ENCODE assay signal across 8 cellular contexts in the genomic region with DNA sequence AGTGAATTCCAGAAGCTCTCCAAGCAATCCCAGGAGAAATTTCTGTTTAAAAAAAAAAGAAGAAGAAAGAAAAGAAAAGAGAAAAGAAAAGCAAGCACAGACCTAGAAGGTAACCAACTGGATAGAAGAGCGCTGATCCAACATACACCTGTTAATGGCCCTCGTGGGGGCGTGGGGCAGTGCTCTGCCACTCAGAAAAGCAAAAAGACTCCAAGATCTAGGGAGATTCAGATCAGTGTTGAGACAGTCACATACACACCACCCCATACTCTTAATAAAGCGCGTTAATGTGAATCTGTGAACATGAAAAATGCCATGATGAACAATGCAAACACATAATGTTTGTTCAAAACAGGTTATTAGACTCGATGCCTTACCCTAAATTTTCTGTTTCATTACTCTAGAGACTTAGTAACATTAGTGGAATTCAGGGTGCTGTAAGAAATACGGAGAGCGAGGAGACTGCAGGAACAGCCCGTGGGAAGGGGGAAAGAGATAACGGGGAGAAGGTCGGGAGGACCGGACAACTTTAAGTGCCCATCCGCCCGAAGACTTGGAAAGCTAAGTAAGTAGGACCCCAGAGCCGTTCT. TPM values are rescaled to one million over a fixed set of nuclear protein-coding genes. Genes with fewer than 3 reads are reported as not detected.
DNase-seq lines count a peak whose midpoint lies in the region; ATAC-seq and TF ChIP-seq lines count a peak whose summit lies in the region.

No MANE protein-coding gene starts in this region.

- no peak for DNase-seq in GM03348 (ENCODE audit: low spot score)
- DNase-seq in C1 segment of cervical spinal cord (lab: John Stamatoyannopoulos, UW): no peak
- no peak for DNase-seq in SIG-M5 (lab: John Stamatoyannopoulos, UW)

- peaks cover 13 to 43% (median 33%) of the 10 kb centered on the region in 10 experiments for H3K4me1 ChIP-seq in BLaER1 treated with 17β-estradiol and CSF1 and Interleukin-3, amounts not matched to agents 10 nM and 100 nM
- H3K4me1 ChIP-seq in Loucy (ENCODE audit: insufficient read depth, low read length, poor library complexity, severe bottlenecking) (peaks cover 71% of the 10 kb centered on the region), ectodermal cell (ENCODE audit: control insufficient read depth, insufficient read depth, low read length) (peaks cover 3% of the 10 kb centered on the region)

- peak overlapping the region in 10 of 11 experiments; percentile 76 to 92 (median 88); a peak in 19 of 22 replicates for H3K27ac ChIP-seq in BLaER1 treated with 17β-estradiol and CSF1 and Interleukin-3, amounts not matched to agents 10 nM and 100 nM
- no peak overlapping the region for H3K27ac ChIP-seq in ectodermal cell (ENCODE audit: insufficient read depth, low read depth, low read length, poor library complexity, severe bottlenecking)
- H3K27ac ChIP-seq in neural cell (ENCODE audit: low read length): peak overlapping the region; percentile 82

- H3K9me3 ChIP-seq in BLaER1 treated with 17β-estradiol and CSF1 and Interleukin-3, amounts not matched to agents 10 nM and 100 nM (replicated peaks in 1 of 11): peaks cover 14 to 22% (median 18%) of the 10 kb centered on the region in 11 experiments
- H3K9me3 ChIP-seq in Loucy (ENCODE audit: insufficient read depth, low read depth, low read length) (no peaks in the 10 kb centered on the region; the same call in 1 of the 2 replicates), ectodermal cell (ENCODE audit: control insufficient read depth, low read length) (no peaks in the 10 kb centered on the region), neural cell (ENCODE audit: low read length) (no peaks in the 10 kb centered on the region)

- TF ChIP-seq CTCF in Loucy (conservative IDR thresholded peaks at IDR 0.05; ENCODE audit: low read length) (no peak), neural cell (IDR thresholded peaks at IDR 0.05; ENCODE audit: poor library complexity, severe bottlenecking) (no peak)

- peak overlapping the region; percentile 75 to 93 (median 87) for H3K4me2 ChIP-seq in BLaER1 treated with 17β-estradiol and CSF1 and Interleukin-3, amounts not matched to agents 10 nM and 100 nM
- peak overlapping the region; percentile 96 for H3K4me2 ChIP-seq in Loucy (ENCODE audit: low read depth, low read length, poor library complexity, severe bottlenecking)
- H3K4me2 ChIP-seq in neural cell (ENCODE audit: low read length): peak overlapping the region; percentile 60

- H2AFZ ChIP-seq in Loucy (ENCODE audit: low read length) (peak overlapping the region; percentile 83), neural cell (ENCODE audit: low read depth, low read length) (peak overlapping the region; percentile 97)

- H3F3A ChIP-seq in Loucy (ENCODE audit: low read depth) (no peaks in the 10 kb centered on the region), neural cell (ENCODE audit: insufficient read depth, low read length, poor library complexity, severe bottlenecking) (no peaks in the 10 kb centered on the region)

- H3K9ac ChIP-seq in BLaER1 treated with 17β-estradiol and CSF1 and Interleukin-3, amounts not matched to agents 10 nM and 100 nM: peak overlapping the region; percentile 67 to 85 (median 83); a peak in 21 of 22 replicates
- H3K9ac ChIP-seq in Loucy (ENCODE audit: low read depth, low read length, poor library complexity, severe bottlenecking): peak overlapping the region; percentile 73
- peak overlapping the region; percentile 77 for H3K9ac ChIP-seq in neural cell (ENCODE audit: low read length)

- H3K36me3 ChIP-seq in BLaER1 treated with 17β-estradiol and CSF1 and Interleukin-3, amounts not matched to agents 10 nM and 100 nM: peaks cover 12 to 41% (median 30%) of the 10 kb centered on the region in 11 experiments; a peak in 21 of 22 replicates
- H3K36me3 ChIP-seq in Loucy (ENCODE audit: insufficient read depth, low read length): no peaks in the 10 kb centered on the region
- peaks cover 4% of the 10 kb centered on the region for H3K36me3 ChIP-seq in ectodermal cell (ENCODE audit: control insufficient read depth, insufficient read depth, low read length)
- H3K36me3 ChIP-seq in neural cell (ENCODE audit: insufficient read depth, low read length): no peaks in the 10 kb centered on the region

- TF ChIP-seq RAD21 in neural cell (conservative IDR thresholded peaks at IDR 0.05): no peak

- no peaks in the 10 kb centered on the region for H3K9me2 ChIP-seq in Loucy (replicated peaks; ENCODE audit: low read depth, low read length)
- H3K9me2 ChIP-seq in neural cell (ENCODE audit: insufficient read depth, low read length): no peaks in the 10 kb centered on the region

- ATAC-seq in HG03175 (IDR thresholded peaks at IDR 0.05; ENCODE audit: unreplicated experiment): no peak

- H3K79me2 ChIP-seq in Loucy (ENCODE audit: insufficient read depth, low read length) (peaks cover 66% of the 10 kb centered on the region), neural cell (replicated peaks; ENCODE audit: insufficient read depth, low read length) (peaks cover 50% of the 10 kb centered on the region)

- no peak for TF ChIP-seq EP300 in neural cell (conservative IDR thresholded peaks at IDR 0.05; ENCODE audit: poor library complexity, severe bottlenecking)

- WGBS in ectodermal cell, 2 experiments: 17 to 19% methylated on average over 15 of the region's 15 CpGs

- H3K27me3 ChIP-seq in BLaER1 treated with 17β-estradiol and CSF1 and Interleukin-3, amounts not matched to agents 10 nM and 100 nM: no peaks in the 10 kb centered on the region
- H3K27me3 ChIP-seq in Loucy (ENCODE audit: insufficient read depth, low read length, poor library complexity, severe bottlenecking) (no peaks in the 10 kb centered on the region), ectodermal cell (ENCODE audit: control insufficient read depth, insufficient read depth, low read length, poor library complexity, severe bottlenecking) (no peaks in the 10 kb centered on the region), neural cell (ENCODE audit: insufficient read depth, low read depth, low read length) (no peaks in the 10 kb centered on the region)

- no peaks in the 10 kb centered on the region for H4K20me1 ChIP-seq in BLaER1 treated with 17β-estradiol and CSF1 and Interleukin-3, amounts not matched to agents 10 nM and 100 nM
- H4K20me1 ChIP-seq in Loucy (ENCODE audit: insufficient read depth, low read length, poor library complexity, severe bottlenecking) (peaks cover 8% of the 10 kb centered on the region), neural cell (ENCODE audit: insufficient read depth) (no peaks in the 10 kb centered on the region)

- H3K4me3 ChIP-seq in BLaER1 treated with 17β-estradiol and CSF1 and Interleukin-3, amounts not matched to agents 10 nM and 100 nM: peak overlapping the region; percentile 77 to 95 (median 86)
- H3K4me3 ChIP-seq in Loucy (ENCODE audit: low read length, poor library complexity, severe bottlenecking): peak overlapping the region; percentile 86
- peak overlapping the region; percentile 75 for H3K4me3 ChIP-seq in ectodermal cell (ENCODE audit: insufficient read depth, low read depth, low read length)
- peak overlapping the region; percentile 82 for H3K4me3 ChIP-seq in neural cell (ENCODE audit: low read length)

TF ChIP-seq in neural cell, 6 proteins besides CTCF, POLR2A, EP300 and RAD21:
- TF ChIP-seq, protein P1, sequence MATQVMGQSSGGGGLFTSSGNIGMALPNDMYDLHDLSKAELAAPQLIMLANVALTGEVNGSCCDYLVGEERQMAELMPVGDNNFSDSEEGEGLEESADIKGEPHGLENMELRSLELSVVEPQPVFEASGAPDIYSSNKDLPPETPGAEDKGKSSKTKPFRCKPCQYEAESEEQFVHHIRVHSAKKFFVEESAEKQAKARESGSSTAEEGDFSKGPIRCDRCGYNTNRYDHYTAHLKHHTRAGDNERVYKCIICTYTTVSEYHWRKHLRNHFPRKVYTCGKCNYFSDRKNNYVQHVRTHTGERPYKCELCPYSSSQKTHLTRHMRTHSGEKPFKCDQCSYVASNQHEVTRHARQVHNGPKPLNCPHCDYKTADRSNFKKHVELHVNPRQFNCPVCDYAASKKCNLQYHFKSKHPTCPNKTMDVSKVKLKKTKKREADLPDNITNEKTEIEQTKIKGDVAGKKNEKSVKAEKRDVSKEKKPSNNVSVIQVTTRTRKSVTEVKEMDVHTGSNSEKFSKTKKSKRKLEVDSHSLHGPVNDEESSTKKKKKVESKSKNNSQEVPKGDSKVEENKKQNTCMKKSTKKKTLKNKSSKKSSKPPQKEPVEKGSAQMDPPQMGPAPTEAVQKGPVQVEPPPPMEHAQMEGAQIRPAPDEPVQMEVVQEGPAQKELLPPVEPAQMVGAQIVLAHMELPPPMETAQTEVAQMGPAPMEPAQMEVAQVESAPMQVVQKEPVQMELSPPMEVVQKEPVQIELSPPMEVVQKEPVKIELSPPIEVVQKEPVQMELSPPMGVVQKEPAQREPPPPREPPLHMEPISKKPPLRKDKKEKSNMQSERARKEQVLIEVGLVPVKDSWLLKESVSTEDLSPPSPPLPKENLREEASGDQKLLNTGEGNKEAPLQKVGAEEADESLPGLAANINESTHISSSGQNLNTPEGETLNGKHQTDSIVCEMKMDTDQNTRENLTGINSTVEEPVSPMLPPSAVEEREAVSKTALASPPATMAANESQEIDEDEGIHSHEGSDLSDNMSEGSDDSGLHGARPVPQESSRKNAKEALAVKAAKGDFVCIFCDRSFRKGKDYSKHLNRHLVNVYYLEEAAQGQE (IDR thresholded peaks at IDR 0.05; ENCODE audit: borderline replicate concordance): peak; percentile 55
- no peak for TF ChIP-seq MXI1 (conservative IDR thresholded peaks at IDR 0.05; ENCODE audit: poor library complexity, severe bottlenecking)
TF ChIP-seq in neural cell: peak in this region for 1.

RNA-seq across cellular contexts. Expression of a gene that starts 0.4 kb away (rescaled TPM):
- 42.5 TPM for polyA plus RNA-seq in ectodermal cell (2013, experiment 1 of 4)
- 42.5 TPM for polyA plus RNA-seq in ectodermal cell (2013, experiment 2 of 4)
- polyA plus RNA-seq in ectodermal cell (2013, experiment 3 of 4): 41.2 TPM
- polyA plus RNA-seq in ectodermal cell (2013, experiment 4 of 4): 43.6 TPM
- 41.6 and 42.4 TPM in 2 replicates for polyA plus RNA-seq in neural cell
- 56.1 and 60.1 TPM in 2 replicates for polyA minus RNA-seq in neural cell

RNA-seq across cellular contexts. Expression of a gene that starts 0.8 kb away (rescaled TPM):
- 12.2 TPM for polyA plus RNA-seq in ectodermal cell (2013, experiment 1 of 4)
- 14.6 TPM for polyA plus RNA-seq in ectodermal cell (2013, experiment 2 of 4)
- 13.7 TPM for polyA plus RNA-seq in ectodermal cell (2013, experiment 3 of 4)
- polyA plus RNA-seq in ectodermal cell (2013, experiment 4 of 4): 14.8 TPM
- polyA plus RNA-seq in neural cell: 19.9 and 22.0 TPM in 2 replicates
- polyA minus RNA-seq in neural cell: 29.2 and 42.1 TPM in 2 replicates
